ENCODE assay signal across 22 cellular contexts in genomic region chr5:163105456-163105855, GRCh38.
DNase-seq lines count a peak whose midpoint lies in the region; ATAC-seq and TF ChIP-seq lines count a peak whose summit lies in the region.
"Had no signal": no experiment of that assay in that cellular context is flagged by ENCODE, and none has a peak within 500 bp of the region (broad histone marks: within the 10 kb centered on the region; RNA-seq: fewer than 3 reads in every experiment).

No MANE protein-coding gene starts in this region.

- H3K4me3 ChIP-seq in RWPE2 (ENCODE audit: severe bottlenecking) = no peak overlapping the region
- H3K4me3 ChIP-seq: cardiac muscle cell, dorsolateral prefrontal cortex, gastrocnemius medialis had no signal

- no peaks in the 10 kb centered on the region for H3K27me3 ChIP-seq in RWPE2 (ENCODE audit: insufficient read depth, poor library complexity, severe bottlenecking)
- H3K27me3 ChIP-seq: cardiac muscle cell, dorsolateral prefrontal cortex, gastrocnemius medialis had no signal

- H3K9me3 ChIP-seq in RWPE2 (ENCODE audit: severe bottlenecking) = no peaks in the 10 kb centered on the region
- H3K9me3 ChIP-seq: gastrocnemius medialis had no signal

- DNase-seq in H4 (ENCODE audit: low spot score) (peak; percentile 5), RWPE2 (ENCODE audit: low spot score) (peak; percentile 70), epithelial cell of prostate (ENCODE audit: low read depth, low spot score) (peak; percentile 14), putamen (ENCODE audit: low spot score) (peak; percentile 36), NCI-H524 treated with DMSO at 0.1 percent for 48 hours (lab: John Stamatoyannopoulos, UW) (no peak), GM03348 (ENCODE audit: low spot score) (no peak)
- DNase-seq: activated CD4-positive, alpha-beta T cell treated with anti-CD3 and anti-CD28 coated beads, Interleukin-2, amount 50 U/mL, for 48 hours; activated effector memory CD4-positive, alpha-beta T cell treated with anti-CD3 and anti-CD28 coated beads, Interleukin-2, amount 50 U/mL, for 16 hours; activated naive CD8-positive, alpha-beta T cell treated with anti-CD3 and anti-CD28 coated beads, Interleukin-2, amount 50 U/mL, for 24 hours; DMS153; erythroblast; gastrocnemius medialis; HCEC 1CT; naive thymus-derived CD8-positive, alpha-beta T cell; NCI-H1436 treated with DMSO at 0.1 percent for 48 hours; NCI-H2171 treated with DMSO at 0.1 percent for 48 hours; WERI-Rb-1 had no signal

- H3K27ac ChIP-seq in RWPE2 (ENCODE audit: poor library complexity, severe bottlenecking) = peak overlapping the region; percentile 2
- no peak overlapping the region for H3K27ac ChIP-seq in epithelial cell of prostate
- H3K27ac ChIP-seq: cardiac muscle cell, gastrocnemius medialis, WERI-Rb-1 had no signal

- ATAC-seq in RWPE2 (ENCODE audit: low read depth) = peak; percentile 100
- no peak for ATAC-seq in GM19463 (IDR thresholded peaks at IDR 0.05; ENCODE audit: unreplicated experiment)
- ATAC-seq in GM18511 (IDR thresholded peaks at IDR 0.05; ENCODE audit: unreplicated experiment) = no peak
- ATAC-seq: activated naive CD8-positive, alpha-beta T cell treated with anti-CD3 and anti-CD28 coated beads, Interleukin-2, amount 50 U/mL, for 24 hours; gastrocnemius medialis; naive thymus-derived CD8-positive, alpha-beta T cell; stimulated activated memory B cell treated with anti-CD40 and anti-IgM and Interleukin-4, amounts not matched to agents 10 μg/mL and 1 μg/mL and 100 μg/mL, for 72 hours had no signal

- H3K4me1 ChIP-seq in RWPE2 (ENCODE audit: insufficient read depth, poor library complexity, severe bottlenecking) = peaks cover 7% of the 10 kb centered on the region
- H3K4me1 ChIP-seq: gastrocnemius medialis had no signal

- TF ChIP-seq CTCF in RWPE2 (IDR thresholded peaks at IDR 0.05; ENCODE audit: poor library complexity, severe bottlenecking) = no peak

- no peaks in the 10 kb centered on the region for H3K36me3 ChIP-seq in RWPE2 (ENCODE audit: low read depth)
- H3K36me3 ChIP-seq: cardiac muscle cell, gastrocnemius medialis, WERI-Rb-1 had no signal

Comparison
In these comparisons a context has a peak if more than half of its experiments do, and no peak if none do; other contexts are left out.
1. DNase-seq: peak in H4 (single experiment), RWPE2 (single experiment), epithelial cell of prostate (single experiment) and putamen (single experiment); none in NCI-H524 treated with DMSO at 0.1 percent for 48 hours (single experiment) and GM03348 (single experiment).